Comparison of ENCODE assay signal across 8 cellular contexts in genomic region chr2:201132518-201132917, GRCh38. TPM values are rescaled to one million over a fixed set of nuclear protein-coding genes. Genes with fewer than 3 reads are reported as not detected.
DNase-seq lines count a peak whose midpoint lies in the region; ATAC-seq and TF ChIP-seq lines count a peak whose summit lies in the region.

No MANE protein-coding gene starts in this region.

- no peak for DNase-seq in activated CD8-positive, alpha-beta T cell treated with anti-CD3 and anti-CD28 coated beads, Interleukin-2, amount 10 ng/mL, durations not matched to agents 7 days and 5 days
- DNase-seq in osteocyte (ENCODE audit: extremely low spot score, unreplicated experiment) (no peak), WERI-Rb-1 (no peak), ecto neural progenitor cell (ENCODE audit: low spot score) (no peak), H7 (no peak), hippocampal formation (lab: John Stamatoyannopoulos, UW) (no peak)

- H3K4me3 Mint-ChIP-seq in activated CD8-positive, alpha-beta T cell treated with anti-CD3 and anti-CD28 coated beads, Interleukin-2, amount 10 ng/mL, durations not matched to agents 7 days and 5 days: peak overlapping the region; percentile 13
- no peak overlapping the region for H3K4me3 Mint-ChIP-seq in osteocyte (ENCODE audit: unreplicated experiment)

- H3K9me3 ChIP-seq in WERI-Rb-1 (ENCODE audit: severe bottlenecking): no peaks in the 10 kb centered on the region

- H3K27me3 Mint-ChIP-seq in activated CD8-positive, alpha-beta T cell treated with anti-CD3 and anti-CD28 coated beads, Interleukin-2, amount 10 ng/mL, durations not matched to agents 7 days and 5 days (ENCODE audit: low read depth): no peaks in the 10 kb centered on the region
- no peaks in the 10 kb centered on the region for H3K27me3 Mint-ChIP-seq in osteocyte (ENCODE audit: unreplicated experiment)

- CTCF ChIA-PET in activated CD8-positive, alpha-beta T cell treated with anti-CD3 and anti-CD28 coated beads, Interleukin-2, amount 10 ng/mL, durations not matched to agents 7 days and 5 days (lab: Charles Lee): interaction anchor here (0.8 to 5.6 kb wide), 6 partner anchors 16 to 169 kb away, joined by 3 to 48 read pairs (median 4); partner anchors contain the start of gene ORC2

- POLR2A ChIA-PET in activated CD8-positive, alpha-beta T cell treated with anti-CD3 and anti-CD28 coated beads, Interleukin-2, amount 10 ng/mL, durations not matched to agents 7 days and 5 days (lab: Charles Lee): interaction anchor here (5.7 kb wide), 1 partner anchor 14 kb away, joined by 238 read pairs; the partner anchor contains the start of gene CFLAR

- peak overlapping the region; percentile 60 for H3K27ac Mint-ChIP-seq in activated CD8-positive, alpha-beta T cell treated with anti-CD3 and anti-CD28 coated beads, Interleukin-2, amount 10 ng/mL, durations not matched to agents 7 days and 5 days
- peak overlapping the region; percentile 24 for H3K27ac Mint-ChIP-seq in osteocyte (ENCODE audit: unreplicated experiment)

- peak; percentile 46 for ATAC-seq in GM18511 (IDR thresholded peaks at IDR 0.05; ENCODE audit: unreplicated experiment)
- ATAC-seq in HG02678 (IDR thresholded peaks at IDR 0.05; ENCODE audit: unreplicated experiment): peak; percentile 33
- ATAC-seq in activated CD8-positive, alpha-beta T cell treated with anti-CD3 and anti-CD28 coated beads, Interleukin-2, amount 10 ng/mL, durations not matched to agents 7 days and 5 days: no peak

- peaks cover 53% of the 10 kb centered on the region for H3K4me1 Mint-ChIP-seq in activated CD8-positive, alpha-beta T cell treated with anti-CD3 and anti-CD28 coated beads, Interleukin-2, amount 10 ng/mL, durations not matched to agents 7 days and 5 days (ENCODE audit: low read depth)
- peaks cover 43% of the 10 kb centered on the region for H3K4me1 Mint-ChIP-seq in osteocyte (ENCODE audit: unreplicated experiment)

- H3K27ac ChIP-seq in WERI-Rb-1: no peak overlapping the region

- H3K36me3 ChIP-seq in WERI-Rb-1 (no peaks in the 10 kb centered on the region), H7 (replicated peaks; ENCODE audit: control insufficient read depth, insufficient read depth, low read length) (no peaks in the 10 kb centered on the region)

- no peaks in the 10 kb centered on the region for H3K27me3 ChIP-seq in WERI-Rb-1 (ENCODE audit: insufficient read depth, low read depth, severe bottlenecking)
- H3K27me3 ChIP-seq in H7 (ENCODE audit: control insufficient read depth, insufficient read depth, low read length): no peaks in the 10 kb centered on the region

- H3K4me3 ChIP-seq in WERI-Rb-1 (ENCODE audit: low read depth, low read length) (no peak overlapping the region), H7 (ENCODE audit: insufficient read depth, low read depth, low read length) (no peak overlapping the region)

- no peaks in the 10 kb centered on the region for H3K9me3 Mint-ChIP-seq in activated CD8-positive, alpha-beta T cell treated with anti-CD3 and anti-CD28 coated beads, Interleukin-2, amount 10 ng/mL, durations not matched to agents 7 days and 5 days (ENCODE audit: insufficient read depth)
- no peaks in the 10 kb centered on the region for H3K9me3 Mint-ChIP-seq in osteocyte (ENCODE audit: unreplicated experiment)

- TF ChIP-seq CTCF in osteocyte (IDR thresholded peaks at IDR 0.05) (no peak), WERI-Rb-1 (IDR thresholded peaks at IDR 0.05; ENCODE audit: low read depth, low read length) (no peak)

- H3K36me3 Mint-ChIP-seq in activated CD8-positive, alpha-beta T cell treated with anti-CD3 and anti-CD28 coated beads, Interleukin-2, amount 10 ng/mL, durations not matched to agents 7 days and 5 days (ENCODE audit: low read depth): peaks cover 63% of the 10 kb centered on the region
- H3K36me3 Mint-ChIP-seq in osteocyte (ENCODE audit: unreplicated experiment): peaks cover 10% of the 10 kb centered on the region

RNA-seq across cellular contexts. Expression of gene CFLAR, which starts 16.6 kb away (rescaled TPM):
- total RNA-seq in activated CD8-positive, alpha-beta T cell treated with anti-CD3 and anti-CD28 coated beads, Interleukin-2, amount 10 ng/mL, durations not matched to agents 7 days and 5 days: 10 to 100 TPM; 90.4 to 95.0 TPM
- total RNA-seq in osteocyte: 45.8 and 48.1 TPM in 2 replicates
- 9.0 and 18.3 TPM in 2 replicates for total RNA-seq in H7 (2014; rRNA removed; shearing (Covaris generic))

RNA-seq across cellular contexts. Expression of gene CASP10, which starts 50.4 kb away (rescaled TPM):
- 10 to 100 TPM; 40.7 to 42.8 TPM for total RNA-seq in activated CD8-positive, alpha-beta T cell treated with anti-CD3 and anti-CD28 coated beads, Interleukin-2, amount 10 ng/mL, durations not matched to agents 7 days and 5 days
- total RNA-seq in osteocyte: 0.35 TPM in 1 of 2 replicates, not detected in the other
- total RNA-seq in H7 (2014; rRNA removed; shearing (Covaris generic)): 5.1 and 5.4 TPM in 2 replicates
